1 cellular context compared by ENCODE assay signal in the genomic region with DNA sequence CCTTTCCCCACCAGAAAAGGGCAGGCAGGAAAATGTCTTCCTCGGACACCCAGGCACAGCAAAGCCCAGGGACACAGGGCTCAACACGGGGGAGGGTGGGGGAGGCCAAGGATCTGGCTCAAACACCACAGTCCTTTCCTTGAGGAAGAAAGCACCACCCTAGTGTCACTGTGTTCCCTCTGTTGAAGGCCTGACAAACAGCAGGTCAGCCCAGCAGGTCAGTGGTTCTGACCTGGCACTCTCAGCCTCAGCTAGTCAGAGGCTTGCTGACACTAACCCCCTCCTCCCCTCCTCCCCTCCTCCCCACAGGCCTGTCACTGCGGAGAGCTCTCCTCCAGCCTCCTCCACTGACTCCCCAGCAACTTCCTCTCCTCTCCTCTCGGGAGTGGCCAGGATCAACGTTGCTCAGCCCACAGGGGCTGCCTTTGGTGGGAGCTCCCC.
TF ChIP-seq lines count a peak whose summit lies in the region.

No MANE protein-coding gene starts in this region.

TF ChIP-seq in SK-N-SH, 30 proteins besides CTCF, POLR2A, EP300 and RAD21 (continued from another document):
- TF ChIP-seq, protein P1, sequence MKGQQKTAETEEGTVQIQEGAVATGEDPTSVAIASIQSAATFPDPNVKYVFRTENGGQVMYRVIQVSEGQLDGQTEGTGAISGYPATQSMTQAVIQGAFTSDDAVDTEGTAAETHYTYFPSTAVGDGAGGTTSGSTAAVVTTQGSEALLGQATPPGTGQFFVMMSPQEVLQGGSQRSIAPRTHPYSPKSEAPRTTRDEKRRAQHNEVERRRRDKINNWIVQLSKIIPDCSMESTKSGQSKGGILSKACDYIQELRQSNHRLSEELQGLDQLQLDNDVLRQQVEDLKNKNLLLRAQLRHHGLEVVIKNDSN (IDR thresholded peaks at IDR 0.05; ENCODE audit: borderline replicate concordance, low read depth) = no peak
- TF ChIP-seq NRF1 (IDR thresholded peaks at IDR 0.05; ENCODE audit: low read depth, low read length) (no peak), JUND (IDR thresholded peaks at IDR 0.05) (no peak), FOXM1 (IDR thresholded peaks at IDR 0.05; ENCODE audit: low read depth) (no peak), FOXJ3 (CRISPR knock-in tag; IDR thresholded peaks at IDR 0.05) (no peak)
- TF ChIP-seq, protein P2, sequence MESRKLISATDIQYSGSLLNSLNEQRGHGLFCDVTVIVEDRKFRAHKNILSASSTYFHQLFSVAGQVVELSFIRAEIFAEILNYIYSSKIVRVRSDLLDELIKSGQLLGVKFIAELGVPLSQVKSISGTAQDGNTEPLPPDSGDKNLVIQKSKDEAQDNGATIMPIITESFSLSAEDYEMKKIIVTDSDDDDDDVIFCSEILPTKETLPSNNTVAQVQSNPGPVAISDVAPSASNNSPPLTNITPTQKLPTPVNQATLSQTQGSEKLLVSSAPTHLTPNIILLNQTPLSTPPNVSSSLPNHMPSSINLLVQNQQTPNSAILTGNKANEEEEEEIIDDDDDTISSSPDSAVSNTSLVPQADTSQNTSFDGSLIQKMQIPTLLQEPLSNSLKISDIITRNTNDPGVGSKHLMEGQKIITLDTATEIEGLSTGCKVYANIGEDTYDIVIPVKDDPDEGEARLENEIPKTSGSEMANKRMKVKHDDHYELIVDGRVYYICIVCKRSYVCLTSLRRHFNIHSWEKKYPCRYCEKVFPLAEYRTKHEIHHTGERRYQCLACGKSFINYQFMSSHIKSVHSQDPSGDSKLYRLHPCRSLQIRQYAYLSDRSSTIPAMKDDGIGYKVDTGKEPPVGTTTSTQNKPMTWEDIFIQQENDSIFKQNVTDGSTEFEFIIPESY (IDR thresholded peaks at IDR 0.05; ENCODE audit: borderline replicate concordance, low read depth) = no peak
